ENCODE assay signal across 1 cellular context in genomic region chr9:133916159-133916541, GRCh38.
TF ChIP-seq lines count a peak whose summit lies in the region.

No MANE protein-coding gene starts in this region.

TF ChIP-seq in GM23338, 12 proteins besides CTCF, POLR2A, EP300 and RAD21 (continued from another document):
- TF ChIP-seq, protein P1, sequence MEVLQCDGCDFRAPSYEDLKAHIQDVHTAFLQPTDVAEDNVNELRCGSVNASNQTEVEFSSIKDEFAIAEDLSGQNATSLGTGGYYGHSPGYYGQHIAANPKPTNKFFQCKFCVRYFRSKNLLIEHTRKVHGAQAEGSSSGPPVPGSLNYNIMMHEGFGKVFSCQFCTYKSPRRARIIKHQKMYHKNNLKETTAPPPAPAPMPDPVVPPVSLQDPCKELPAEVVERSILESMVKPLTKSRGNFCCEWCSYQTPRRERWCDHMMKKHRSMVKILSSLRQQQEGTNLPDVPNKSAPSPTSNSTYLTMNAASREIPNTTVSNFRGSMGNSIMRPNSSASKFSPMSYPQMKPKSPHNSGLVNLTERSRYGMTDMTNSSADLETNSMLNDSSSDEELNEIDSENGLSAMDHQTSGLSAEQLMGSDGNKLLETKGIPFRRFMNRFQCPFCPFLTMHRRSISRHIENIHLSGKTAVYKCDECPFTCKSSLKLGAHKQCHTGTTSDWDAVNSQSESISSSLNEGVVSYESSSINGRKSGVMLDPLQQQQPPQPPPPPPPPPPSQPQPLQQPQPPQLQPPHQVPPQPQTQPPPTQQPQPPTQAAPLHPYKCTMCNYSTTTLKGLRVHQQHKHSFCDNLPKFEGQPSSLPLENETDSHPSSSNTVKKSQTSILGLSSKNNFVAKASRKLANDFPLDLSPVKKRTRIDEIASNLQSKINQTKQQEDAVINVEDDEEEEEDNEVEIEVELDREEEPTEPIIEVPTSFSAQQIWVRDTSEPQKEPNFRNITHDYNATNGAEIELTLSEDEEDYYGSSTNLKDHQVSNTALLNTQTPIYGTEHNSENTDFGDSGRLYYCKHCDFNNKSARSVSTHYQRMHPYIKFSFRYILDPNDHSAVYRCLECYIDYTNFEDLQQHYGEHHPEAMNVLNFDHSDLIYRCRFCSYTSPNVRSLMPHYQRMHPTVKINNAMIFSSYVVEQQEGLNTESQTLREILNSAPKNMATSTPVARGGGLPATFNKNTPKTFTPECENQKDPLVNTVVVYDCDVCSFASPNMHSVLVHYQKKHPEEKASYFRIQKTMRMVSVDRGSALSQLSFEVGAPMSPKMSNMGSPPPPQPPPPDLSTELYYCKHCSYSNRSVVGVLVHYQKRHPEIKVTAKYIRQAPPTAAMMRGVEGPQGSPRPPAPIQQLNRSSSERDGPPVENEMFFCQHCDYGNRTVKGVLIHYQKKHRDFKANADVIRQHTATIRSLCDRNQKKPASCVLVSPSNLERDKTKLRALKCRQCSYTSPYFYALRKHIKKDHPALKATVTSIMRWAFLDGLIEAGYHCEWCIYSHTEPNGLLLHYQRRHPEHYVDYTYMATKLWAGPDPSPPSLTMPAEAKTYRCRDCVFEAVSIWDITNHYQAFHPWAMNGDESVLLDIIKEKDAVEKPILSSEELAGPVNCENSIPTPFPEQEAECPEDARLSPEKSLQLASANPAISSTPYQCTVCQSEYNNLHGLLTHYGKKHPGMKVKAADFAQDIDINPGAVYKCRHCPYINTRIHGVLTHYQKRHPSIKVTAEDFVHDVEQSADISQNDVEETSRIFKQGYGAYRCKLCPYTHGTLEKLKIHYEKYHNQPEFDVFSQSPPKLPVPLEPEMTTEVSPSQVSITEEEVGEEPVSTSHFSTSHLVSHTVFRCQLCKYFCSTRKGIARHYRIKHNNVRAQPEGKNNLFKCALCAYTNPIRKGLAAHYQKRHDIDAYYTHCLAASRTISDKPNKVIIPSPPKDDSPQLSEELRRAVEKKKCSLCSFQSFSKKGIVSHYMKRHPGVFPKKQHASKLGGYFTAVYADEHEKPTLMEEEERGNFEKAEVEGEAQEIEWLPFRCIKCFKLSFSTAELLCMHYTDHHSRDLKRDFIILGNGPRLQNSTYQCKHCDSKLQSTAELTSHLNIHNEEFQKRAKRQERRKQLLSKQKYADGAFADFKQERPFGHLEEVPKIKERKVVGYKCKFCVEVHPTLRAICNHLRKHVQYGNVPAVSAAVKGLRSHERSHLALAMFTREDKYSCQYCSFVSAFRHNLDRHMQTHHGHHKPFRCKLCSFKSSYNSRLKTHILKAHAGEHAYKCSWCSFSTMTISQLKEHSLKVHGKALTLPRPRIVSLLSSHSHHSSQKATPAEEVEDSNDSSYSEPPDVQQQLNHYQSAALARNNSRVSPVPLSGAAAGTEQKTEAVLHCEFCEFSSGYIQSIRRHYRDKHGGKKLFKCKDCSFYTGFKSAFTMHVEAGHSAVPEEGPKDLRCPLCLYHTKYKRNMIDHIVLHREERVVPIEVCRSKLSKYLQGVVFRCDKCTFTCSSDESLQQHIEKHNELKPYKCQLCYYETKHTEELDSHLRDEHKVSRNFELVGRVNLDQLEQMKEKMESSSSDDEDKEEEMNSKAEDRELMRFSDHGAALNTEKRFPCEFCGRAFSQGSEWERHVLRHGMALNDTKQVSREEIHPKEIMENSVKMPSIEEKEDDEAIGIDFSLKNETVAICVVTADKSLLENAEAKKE (CRISPR knock-in tag; IDR thresholded peaks at IDR 0.05): no peak
- TF ChIP-seq STAT1 (IDR thresholded peaks at IDR 0.05; ENCODE audit: unreplicated experiment) (no peak), EZH2phosphoT487 (IDR thresholded peaks at IDR 0.05; ENCODE audit: unreplicated experiment) (no peak), ZNF331 (CRISPR knock-in tag; IDR thresholded peaks at IDR 0.05; ENCODE audit: low read depth) (no peak), NANOG (IDR thresholded peaks at IDR 0.05; ENCODE audit: borderline replicate concordance) (no peak), JUNB (IDR thresholded peaks at IDR 0.05; ENCODE audit: unreplicated experiment) (no peak), CREB1 (CRISPR knock-in tag; IDR thresholded peaks at IDR 0.05; ENCODE audit: low read depth) (no peak), EZH2 (IDR thresholded peaks at IDR 0.05; ENCODE audit: low read depth, unreplicated experiment) (no peak)
- TF ChIP-seq, protein P2, sequence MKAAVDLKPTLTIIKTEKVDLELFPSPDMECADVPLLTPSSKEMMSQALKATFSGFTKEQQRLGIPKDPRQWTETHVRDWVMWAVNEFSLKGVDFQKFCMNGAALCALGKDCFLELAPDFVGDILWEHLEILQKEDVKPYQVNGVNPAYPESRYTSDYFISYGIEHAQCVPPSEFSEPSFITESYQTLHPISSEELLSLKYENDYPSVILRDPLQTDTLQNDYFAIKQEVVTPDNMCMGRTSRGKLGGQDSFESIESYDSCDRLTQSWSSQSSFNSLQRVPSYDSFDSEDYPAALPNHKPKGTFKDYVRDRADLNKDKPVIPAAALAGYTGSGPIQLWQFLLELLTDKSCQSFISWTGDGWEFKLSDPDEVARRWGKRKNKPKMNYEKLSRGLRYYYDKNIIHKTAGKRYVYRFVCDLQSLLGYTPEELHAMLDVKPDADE (IDR thresholded peaks at IDR 0.05): no peak
- TF ChIP-seq, protein P3, sequence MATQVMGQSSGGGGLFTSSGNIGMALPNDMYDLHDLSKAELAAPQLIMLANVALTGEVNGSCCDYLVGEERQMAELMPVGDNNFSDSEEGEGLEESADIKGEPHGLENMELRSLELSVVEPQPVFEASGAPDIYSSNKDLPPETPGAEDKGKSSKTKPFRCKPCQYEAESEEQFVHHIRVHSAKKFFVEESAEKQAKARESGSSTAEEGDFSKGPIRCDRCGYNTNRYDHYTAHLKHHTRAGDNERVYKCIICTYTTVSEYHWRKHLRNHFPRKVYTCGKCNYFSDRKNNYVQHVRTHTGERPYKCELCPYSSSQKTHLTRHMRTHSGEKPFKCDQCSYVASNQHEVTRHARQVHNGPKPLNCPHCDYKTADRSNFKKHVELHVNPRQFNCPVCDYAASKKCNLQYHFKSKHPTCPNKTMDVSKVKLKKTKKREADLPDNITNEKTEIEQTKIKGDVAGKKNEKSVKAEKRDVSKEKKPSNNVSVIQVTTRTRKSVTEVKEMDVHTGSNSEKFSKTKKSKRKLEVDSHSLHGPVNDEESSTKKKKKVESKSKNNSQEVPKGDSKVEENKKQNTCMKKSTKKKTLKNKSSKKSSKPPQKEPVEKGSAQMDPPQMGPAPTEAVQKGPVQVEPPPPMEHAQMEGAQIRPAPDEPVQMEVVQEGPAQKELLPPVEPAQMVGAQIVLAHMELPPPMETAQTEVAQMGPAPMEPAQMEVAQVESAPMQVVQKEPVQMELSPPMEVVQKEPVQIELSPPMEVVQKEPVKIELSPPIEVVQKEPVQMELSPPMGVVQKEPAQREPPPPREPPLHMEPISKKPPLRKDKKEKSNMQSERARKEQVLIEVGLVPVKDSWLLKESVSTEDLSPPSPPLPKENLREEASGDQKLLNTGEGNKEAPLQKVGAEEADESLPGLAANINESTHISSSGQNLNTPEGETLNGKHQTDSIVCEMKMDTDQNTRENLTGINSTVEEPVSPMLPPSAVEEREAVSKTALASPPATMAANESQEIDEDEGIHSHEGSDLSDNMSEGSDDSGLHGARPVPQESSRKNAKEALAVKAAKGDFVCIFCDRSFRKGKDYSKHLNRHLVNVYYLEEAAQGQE (IDR thresholded peaks at IDR 0.05; ENCODE audit: unreplicated experiment): no peak
